In the genomic region with DNA sequence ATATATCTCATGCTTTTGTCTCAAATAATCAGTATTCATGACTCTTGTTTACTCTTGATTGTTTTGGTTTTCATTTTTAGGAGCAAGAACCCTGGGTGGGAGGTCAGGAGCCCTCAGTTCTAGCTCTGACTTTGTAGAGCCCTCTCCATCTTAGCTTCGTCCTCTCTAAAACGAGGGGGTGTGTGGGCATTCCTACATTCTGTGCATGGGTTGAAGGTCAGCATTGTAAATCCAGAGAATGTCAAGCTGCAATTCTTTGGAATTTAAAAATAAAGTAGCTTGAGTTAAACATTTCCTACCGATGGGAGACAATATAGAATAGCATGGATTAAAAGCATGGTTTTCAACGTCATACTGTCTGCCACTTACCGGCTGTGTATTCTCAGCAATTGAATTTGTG, we compare ENCODE assay signal across 15 cellular contexts.
A peak's percentile ranks its signal among the peaks of the same experiment; 100 is the strongest.
DNase-seq lines count a peak whose midpoint lies in the region; ATAC-seq and TF ChIP-seq lines count a peak whose summit lies in the region.
"Had no signal": no experiment of that assay in that cellular context is flagged by ENCODE, and none has a peak within 500 bp of the region (broad histone marks: within the 10 kb centered on the region; RNA-seq: fewer than 3 reads in every experiment).

No MANE protein-coding gene starts in this region.

- H2BK15ac ChIP-seq in mesenchymal stem cell (ENCODE audit: low read depth, poor library complexity, severe bottlenecking) = no peak overlapping the region

- no peak overlapping the region for H2AFZ ChIP-seq in mesenchymal stem cell (ENCODE audit: low read depth, low read length)

- H3K9ac ChIP-seq in adipocyte (ENCODE audit: low read length) (no peak overlapping the region), mesenchymal stem cell (ENCODE audit: low read length) (no peak overlapping the region), skeletal muscle satellite cell (ENCODE audit: low read depth, low read length) (peak overlapping the region; percentile 52)

- H3K4me2 ChIP-seq in mesenchymal stem cell (ENCODE audit: low read length, poor library complexity, severe bottlenecking) = no peak overlapping the region
- peak overlapping the region; percentile 52 for H3K4me2 ChIP-seq in skeletal muscle satellite cell (ENCODE audit: low read length)

- 54% methylated on average over 4 of the region's 5 CpGs for WGBS in mesenchymal stem cell

- no peak overlapping the region for H3K14ac ChIP-seq in mesenchymal stem cell (ENCODE audit: low read length in 2 of 2)

- H3K4me3 ChIP-seq in adipocyte (ENCODE audit: low read length) = no peak overlapping the region
- H3K4me3 ChIP-seq in mesenchymal stem cell (ENCODE audit: insufficient read depth in 1 of 2, low read depth in 1 of 2, low read length in 2 of 2) = no peak overlapping the region
- no peak overlapping the region for H3K4me3 ChIP-seq in skeletal muscle satellite cell (ENCODE audit: low read length)
- no peak overlapping the region for H3K4me3 ChIP-seq in Peyer's patch
- H3K4me3 ChIP-seq: HAP-1 had no signal

- H2BK5ac ChIP-seq in mesenchymal stem cell (ENCODE audit: low read depth, low read length, poor library complexity, severe bottlenecking) = no peak overlapping the region

- no peak overlapping the region for H4K91ac ChIP-seq in mesenchymal stem cell (ENCODE audit: low read length)

- no peak overlapping the region for H2BK12ac ChIP-seq in mesenchymal stem cell (ENCODE audit: low read length in 2 of 2)

- H3K36me3 ChIP-seq in adipocyte (ENCODE audit: control insufficient read depth, insufficient read depth, low read length, severe bottlenecking) (no peaks in the 10 kb centered on the region), mesenchymal stem cell (ENCODE audit: control insufficient read depth in 1 of 2, insufficient read depth in 2 of 2, low read depth in 1 of 2, low read length in 2 of 2) (peaks cover 0 to 1% of the 10 kb centered on the region in 2 experiments), skeletal muscle satellite cell (ENCODE audit: insufficient read depth, low read length) (no peaks in the 10 kb centered on the region), Peyer's patch (no peaks in the 10 kb centered on the region)
- H3K36me3 ChIP-seq: HAP-1 had no signal

- H3K4me1 ChIP-seq in adipocyte (ENCODE audit: control insufficient read depth, insufficient read depth, low read length) = peaks cover 51% of the 10 kb centered on the region
- H3K4me1 ChIP-seq in mesenchymal stem cell (ENCODE audit: control insufficient read depth, insufficient read depth, low read depth, low read length) = peaks cover 35% of the 10 kb centered on the region
- peaks cover 72% of the 10 kb centered on the region for H3K4me1 ChIP-seq in skeletal muscle satellite cell (ENCODE audit: control insufficient read depth, insufficient read depth, low read length)
- peaks cover 0 to 12% (median 2%) of the 10 kb centered on the region in 4 donors for H3K4me1 ChIP-seq in Peyer's patch
- H3K4me1 ChIP-seq: HAP-1 had no signal

- peak overlapping the region; percentile 78 for H2AK5ac ChIP-seq in mesenchymal stem cell (ENCODE audit: low read length, severe bottlenecking)

- H3K27me3 ChIP-seq in adipocyte (replicated peaks; ENCODE audit: control insufficient read depth, insufficient read depth, low read length) (no peaks in the 10 kb centered on the region), mesenchymal stem cell (ENCODE audit: control insufficient read depth in 1 of 2, insufficient read depth in 1 of 2, low read length in 2 of 2) (no peaks in the 10 kb centered on the region), skeletal muscle satellite cell (ENCODE audit: control insufficient read depth, insufficient read depth, low read length) (no peaks in the 10 kb centered on the region), Peyer's patch (no peaks in the 10 kb centered on the region)

- H3K9me3 ChIP-seq in adipocyte (ENCODE audit: control insufficient read depth, low read length) = no peaks in the 10 kb centered on the region
- H3K9me3 ChIP-seq in mesenchymal stem cell (ENCODE audit: control insufficient read depth, low read length) = no peaks in the 10 kb centered on the region
- no peaks in the 10 kb centered on the region for H3K9me3 ChIP-seq in skeletal muscle satellite cell (replicated peaks; ENCODE audit: low read length)
- H3K9me3 ChIP-seq in Peyer's patch = no peaks in the 10 kb centered on the region
- H3K9me3 ChIP-seq: HAP-1 had no signal

- H2BK120ac ChIP-seq in mesenchymal stem cell (ENCODE audit: low read depth, low read length) = no peak overlapping the region

- H3K18ac ChIP-seq in mesenchymal stem cell (ENCODE audit: low read depth in 1 of 2, low read length in 2 of 2) = no peak overlapping the region

- no peak for TF ChIP-seq POLR2A in Peyer's patch (IDR thresholded peaks at IDR 0.05)

- no peak for ATAC-seq in GM19463 (IDR thresholded peaks at IDR 0.05; ENCODE audit: unreplicated experiment)

- DNase-seq in EH (ENCODE audit: low read depth) (peak; percentile 24), adipocyte (ENCODE audit: low read depth) (peak; percentile 9), mesenchymal stem cell (peak; percentile 29), Peyer's patch (no peak), T-helper 1 cell (no peak)
- DNase-seq: DMS153; NCI-H1417; NCI-H187 treated with DMSO at 0.1 percent for 48 hours; NCI-H345; NK-92 treated with Interleukin-12 subunit alpha and Interleukin-12 subunit beta, amount 100 ng/mL, for 24 hours; RPMI8226 had no signal

- no peak overlapping the region for H3K23ac ChIP-seq in mesenchymal stem cell (ENCODE audit: low read length in 2 of 2)

- H4K8ac ChIP-seq in mesenchymal stem cell (ENCODE audit: low read length) = no peak overlapping the region

- no peak overlapping the region for H3K4ac ChIP-seq in mesenchymal stem cell (ENCODE audit: low read depth in 1 of 2, low read length in 2 of 2)

- H3K27ac ChIP-seq in mesenchymal stem cell (ENCODE audit: low read length, poor library complexity, severe bottlenecking) (no peak overlapping the region), Peyer's patch (no peak overlapping the region)
- H3K27ac ChIP-seq: HL-60 had no signal

- H3K79me1 ChIP-seq in mesenchymal stem cell (replicated peaks; ENCODE audit: low read length, poor library complexity, severe bottlenecking) = peaks cover 11% of the 10 kb centered on the region

- no peak for TF ChIP-seq CTCF in Peyer's patch (IDR thresholded peaks at IDR 0.05)

Comparison
In these comparisons a context has a peak if more than half of its experiments do, and no peak if none do; other contexts are left out.
1. DNase-seq: peak in EH (single experiment), adipocyte (single experiment) and mesenchymal stem cell (single experiment); none in Peyer's patch (0 of 3) and T-helper 1 cell (0 of 5).